ENCODE assay signal across 8 cellular contexts in genomic region chr16:30334473-30334985, GRCh38. TPM values are rescaled to one million over a fixed set of nuclear protein-coding genes. Genes with fewer than 3 reads are reported as not detected.
DNase-seq lines count a peak whose midpoint lies in the region; ATAC-seq and TF ChIP-seq lines count a peak whose summit lies in the region.
"Not testable (repeated sequence)": the region's sequence is repeated elsewhere in the genome, so short reads cannot be mapped to it uniquely, and the experiment has no call there.

No MANE protein-coding gene starts in this region.

- intact Hi-C loops in sigmoid colon (cut with DNase I); vagina (cut with DNase I): not testable (repeated sequence)

- H3K36me3 ChIP-seq in sigmoid colon, vagina: not testable (repeated sequence)

- not testable (repeated sequence) for H3K27me3 ChIP-seq in sigmoid colon, vagina

- TF ChIP-seq CTCF in sigmoid colon (IDR thresholded peaks at IDR 0.05); vagina (IDR thresholded peaks at IDR 0.05): not testable (repeated sequence)

- TF ChIP-seq EP300 in sigmoid colon (IDR thresholded peaks at IDR 0.05) = not testable (repeated sequence)

- H3K4me1 ChIP-seq in sigmoid colon, vagina: not testable (repeated sequence)

- peak overlapping the region; percentile 39 for H3K4me3 ChIP-seq in iPS-11a (ENCODE audit: low read depth, low read length)
- H3K4me3 ChIP-seq in sigmoid colon = peak overlapping the region; percentile 69 to 98 (median 72)
- peak overlapping the region; percentile 75 to 79 for H3K4me3 ChIP-seq in vagina

- H3K9me3 ChIP-seq in sigmoid colon, vagina: not testable (repeated sequence)

- H3K27ac ChIP-seq in sigmoid colon = peak overlapping the region; percentile 94 to 99 (median 96)
- H3K27ac ChIP-seq in vagina = peak overlapping the region; percentile 93

- DNase-seq in NCI-H2029 treated with DMSO at 0.1 percent for 48 hours (lab: John Stamatoyannopoulos, UW) (peak; percentile 8), UCSD-AML1 (lab: John Stamatoyannopoulos, UW; ENCODE audit: unreplicated experiment) (peak; percentile 84), astrocyte of the hippocampus (ENCODE audit: low read depth, low spot score) (peak; percentile 90), sigmoid colon (peak; percentile 90), vagina (ENCODE audit: extremely low spot score in 2 of 2) (peak in 1 of 2 donors; percentile 79)

- ATAC-seq in GM18511 (IDR thresholded peaks at IDR 0.05; ENCODE audit: unreplicated experiment) (peak; percentile 88), HG02970 (IDR thresholded peaks at IDR 0.05; ENCODE audit: low FRiP score, unreplicated experiment) (peak; percentile 88)

- not testable (repeated sequence) for TF ChIP-seq POLR2A in sigmoid colon (IDR thresholded peaks at IDR 0.05); vagina (IDR thresholded peaks at IDR 0.05)

- 0% methylated on average over 28 of the region's 33 CpGs for WGBS in sigmoid colon, 2 donors

RNA-seq across cellular contexts. Expression of gene CD2BP2, which starts 20.6 kb away (rescaled TPM):
- total RNA-seq in sigmoid colon (10 to 100 TPM; 29.9 to 57.3 (median 43.0) TPM), vagina (29.2 TPM)
- polyA plus RNA-seq in sigmoid colon = 10 to 100 TPM; 45.0 to 51.8 (median 48.0) TPM

RNA-seq across cellular contexts. Expression of gene TBC1D10B, which starts 35.8 kb away (rescaled TPM):
- total RNA-seq in sigmoid colon (10 to 100 TPM; 14.5 to 25.2 (median 19.2) TPM), vagina (42.2 TPM)
- polyA plus RNA-seq in sigmoid colon = 10 to 100 TPM; 24.6 to 38.3 (median 25.0) TPM

RNA-seq across cellular contexts. Expression of gene MYL11, which starts 40.1 kb away (rescaled TPM):
- not detected for total RNA-seq in sigmoid colon
- not detected for polyA plus RNA-seq in sigmoid colon
- total RNA-seq in vagina = not detected

RNA-seq across cellular contexts. Expression of gene SEPTIN1, which starts 47.8 kb away (rescaled TPM):
- total RNA-seq in sigmoid colon (1 to 10 TPM in 3 of 4 donors, under 1 TPM in 1; 0.82 to 5.8 (median 1.9) TPM), vagina (3.7 TPM)
- polyA plus RNA-seq in sigmoid colon = 10 to 100 TPM in 1 of 3 donors, 1 to 10 TPM in 2; 1.2 to 46.6 (median 2.4) TPM
